Comparison of ENCODE assay signal across 7 cellular contexts in the genomic region with DNA sequence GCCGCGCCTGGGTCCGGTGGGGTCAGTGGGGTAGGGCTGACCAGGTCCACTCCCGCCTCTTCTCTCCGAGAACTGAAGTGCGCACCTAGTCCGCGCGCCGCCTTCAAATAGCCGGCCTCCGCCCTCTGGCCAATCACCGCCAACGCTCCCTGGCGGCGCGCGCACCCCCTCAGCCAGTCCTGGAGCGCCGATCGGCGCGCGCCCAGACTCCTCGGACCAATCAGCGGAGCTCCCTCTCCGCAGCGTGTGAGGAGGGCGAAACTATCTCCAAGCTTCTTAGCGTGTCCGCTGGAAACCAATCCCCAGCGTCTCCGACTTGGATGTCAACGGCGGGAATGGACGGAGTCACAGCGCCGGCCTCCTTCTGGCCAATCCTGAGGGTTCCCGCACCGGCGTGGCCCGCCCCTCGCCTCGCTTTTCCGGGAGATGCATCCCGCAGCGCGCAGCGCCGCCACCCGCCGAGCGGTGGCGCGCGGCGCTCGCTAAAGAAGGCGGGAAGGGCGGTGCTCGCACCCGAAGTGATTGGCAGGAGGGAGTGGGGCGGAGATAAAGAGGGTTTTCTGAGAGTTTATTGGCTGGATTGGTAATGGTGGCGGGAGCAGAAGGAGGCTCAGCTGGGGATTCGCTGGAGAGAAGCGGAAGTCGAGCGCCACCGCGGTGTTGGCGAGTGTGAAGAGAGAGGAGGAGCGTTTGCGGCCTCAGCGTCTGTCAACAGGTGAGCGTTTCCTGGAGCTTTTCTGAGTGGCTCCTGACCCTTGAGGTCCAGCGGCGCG.
DNase-seq lines count a peak whose midpoint lies in the region; ATAC-seq lines count a peak whose summit lies in the region.

TSS of gene ASF1B (minus strand) at position 81 of the 773 bp plus-strand sequence. CDS start 133 bp downstream, outside the sequence.

- H3K36me3 ChIP-seq in rectal smooth muscle tissue (ENCODE audit: control insufficient read depth, insufficient read depth, low read length): no peaks in the 10 kb centered on the region

- H3K27ac ChIP-seq in rectal smooth muscle tissue (ENCODE audit: low read depth, low read length): peak within 1 kb of the TSS; percentile 87

- DNase-seq in NCI-H2029 treated with DMSO at 0.1 percent for 48 hours (lab: John Stamatoyannopoulos, UW) (peak; percentile 99), T-helper 9 cell (peak; percentile 93), astrocyte of the hippocampus (ENCODE audit: low read depth, low spot score) (peak; percentile 100), hepatic stellate cell (ENCODE audit: low spot score) (peak; percentile 100)

- peaks cover 4% of the 10 kb centered on the region for H3K4me1 ChIP-seq in rectal smooth muscle tissue (ENCODE audit: control insufficient read depth, insufficient read depth, low read length)

- peak within 1 kb of the TSS; percentile 35 for H3K9ac ChIP-seq in rectal smooth muscle tissue (ENCODE audit: low read length)

- peak; percentile 79 for ATAC-seq in GM18508 (IDR thresholded peaks at IDR 0.05; ENCODE audit: insufficient read depth, unreplicated experiment)
- ATAC-seq in HG03025 (IDR thresholded peaks at IDR 0.05; ENCODE audit: low FRiP score, unreplicated experiment): peak; percentile 77

- no peaks in the 10 kb centered on the region for H3K27me3 ChIP-seq in rectal smooth muscle tissue (ENCODE audit: control insufficient read depth, insufficient read depth, low read length)

- H3K4me3 ChIP-seq in rectal smooth muscle tissue (ENCODE audit: low read length): peak within 1 kb of the TSS; percentile 83

Comparison
In these comparisons a context has a peak if more than half of its experiments do, and no peak if none do; other contexts are left out.
1. Peak in every context shown above with its lines: DNase-seq, ATAC-seq, H3K4me3 ChIP-seq and H3K27ac ChIP-seq.